Comparison of ENCODE assay signal across 28 cellular contexts in the genomic region with DNA sequence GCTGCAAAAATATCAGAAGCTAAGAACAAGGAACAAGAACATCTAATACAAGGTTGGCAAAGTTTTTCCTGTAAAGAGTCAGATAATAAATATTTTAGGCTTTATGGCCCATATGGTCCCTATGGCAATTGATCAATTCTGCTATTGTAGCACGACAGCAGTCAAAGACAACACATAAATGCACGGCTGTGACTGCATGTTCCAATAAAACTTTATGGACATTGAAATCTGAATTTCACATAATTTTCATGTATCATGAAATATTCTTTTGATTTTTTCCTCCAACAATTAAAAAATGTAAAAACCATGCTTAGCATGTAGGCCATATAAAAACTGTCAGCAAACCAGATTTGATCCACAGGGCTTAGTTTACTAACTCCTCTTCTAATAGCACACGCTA. TPM values are rescaled to one million over a fixed set of nuclear protein-coding genes. Genes with fewer than 3 reads are reported as not detected.
A peak's percentile ranks its signal among the peaks of the same experiment; 100 is the strongest.
DNase-seq lines count a peak whose midpoint lies in the region; ATAC-seq, FAIRE-seq and TF ChIP-seq lines count a peak whose summit lies in the region.
"Had no signal": no experiment of that assay in that cellular context is flagged by ENCODE, and none has a peak within 500 bp of the region (broad histone marks: within the 10 kb centered on the region; RNA-seq: fewer than 3 reads in every experiment).

No MANE protein-coding gene starts in this region.

- peak overlapping the region in 3 of 4 donors; percentile 80 to 90 (median 89) for H3K4me3 Mint-ChIP-seq in IgD-negative memory B cell
- H3K4me3 Mint-ChIP-seq in stimulated activated memory B cell treated with anti-CD40 and anti-IgM and Interleukin-4, amounts not matched to agents 10 μg/mL and 1 μg/mL and 100 μg/mL, for 72 hours, result peak overlapping the region; percentile 67
- H3K4me3 Mint-ChIP-seq: GM23338; T-helper 1 cell treated with Interleukin-12 subunit alpha and Interleukin-12 subunit beta and Interleukin-4 antibody, amounts not matched to agents 30 μg/mL and 1 μg/mL, for 36 hours had no signal

- peak overlapping the region; percentile 22 for H3K4me2 ChIP-seq in SU-DHL-6 (ENCODE audit: low read depth, low read length, poor library complexity, severe bottlenecking)
- H3K4me2 ChIP-seq: GM23338, KMS-11 had no signal

- H3K27me3 ChIP-seq in SU-DHL-6 (ENCODE audit: low read length), result no peaks in the 10 kb centered on the region

- FAIRE-seq in GM12891 (lab: Jason Lieb, UNC), result peak; percentile 35
- FAIRE-seq: A204.1, RCC 7860 had no signal

- ATAC-seq in stimulated activated memory B cell treated with anti-CD40 and anti-IgM and Interleukin-4, amounts not matched to agents 10 μg/mL and 1 μg/mL and 100 μg/mL, for 72 hours, result no peak
- no peak for ATAC-seq in left ventricle myocardium superior
- ATAC-seq: GM23338 had no signal

- H4K20me1 ChIP-seq in SU-DHL-6 (ENCODE audit: low read depth, low read length), result no peaks in the 10 kb centered on the region

- H3K27me3 Mint-ChIP-seq in IgD-negative memory B cell, result no peaks in the 10 kb centered on the region
- H3K27me3 Mint-ChIP-seq in stimulated activated memory B cell treated with anti-CD40 and anti-IgM and Interleukin-4, amounts not matched to agents 10 μg/mL and 1 μg/mL and 100 μg/mL, for 72 hours, result no peaks in the 10 kb centered on the region
- H3K27me3 Mint-ChIP-seq: CD4-positive, alpha-beta memory T cell had no signal

- no peak for TF ChIP-seq CTCF in SU-DHL-6 (IDR thresholded peaks at IDR 0.05; ENCODE audit: insufficient read depth, low read length, poor library complexity, severe bottlenecking)

- no peaks in the 10 kb centered on the region for H3F3A ChIP-seq in SU-DHL-6 (ENCODE audit: insufficient read depth)

- H3K4me1 Mint-ChIP-seq in IgD-negative memory B cell, result peaks cover 4 to 7% (median 5%) of the 10 kb centered on the region in 3 donors
- H3K4me1 Mint-ChIP-seq in stimulated activated memory B cell treated with anti-CD40 and anti-IgM and Interleukin-4, amounts not matched to agents 10 μg/mL and 1 μg/mL and 100 μg/mL, for 72 hours, result no peaks in the 10 kb centered on the region
- H3K4me1 Mint-ChIP-seq: CD4-positive, alpha-beta memory T cell; GM23338 had no signal

- peaks cover 6% of the 10 kb centered on the region for H3K36me3 Mint-ChIP-seq in IgD-negative memory B cell
- peaks cover 17% of the 10 kb centered on the region for H3K36me3 Mint-ChIP-seq in stimulated activated memory B cell treated with anti-CD40 and anti-IgM and Interleukin-4, amounts not matched to agents 10 μg/mL and 1 μg/mL and 100 μg/mL, for 72 hours

- H2AFZ ChIP-seq in SU-DHL-6 (ENCODE audit: low read depth, low read length, severe bottlenecking), result peak overlapping the region; percentile 46
- H2AFZ ChIP-seq: GM23338 had no signal

- H3K9me2 ChIP-seq in SU-DHL-6 (replicated peaks; ENCODE audit: insufficient read depth, low read length), result no peaks in the 10 kb centered on the region

- no peaks in the 10 kb centered on the region for H3K79me2 ChIP-seq in SU-DHL-6 (ENCODE audit: insufficient read depth, low read length)

- DNase-seq in GM12891 (ENCODE audit: insufficient read length, low spot score) (no peak), DMS153 (lab: John Stamatoyannopoulos, UW) (no peak), left ventricle myocardium superior (no peak), KG1 (lab: John Stamatoyannopoulos, UW) (no peak)
- DNase-seq: AML-193; C1 segment of cervical spinal cord; CD4-positive, alpha-beta memory T cell; COR-L47; DMS79; HCEC 1CT; NCI-H1092; NCI-H1417 treated with DMSO at 0.1 percent for 48 hours; NCI-H1694 treated with DMSO at 0.1 percent for 48 hours; NCI-H2081; NCI-H2227 treated with DMSO at 0.1 percent for 48 hours; NCI-H526 treated with DMSO at 0.1 percent for 48 hours; SIG-M5; SW 1271 had no signal

- H3K9me3 ChIP-seq in SU-DHL-6 (ENCODE audit: insufficient read depth, low read length), result no peaks in the 10 kb centered on the region

- peak overlapping the region in 1 of 3 donors; percentile 80 for H3K27ac Mint-ChIP-seq in IgD-negative memory B cell
- H3K27ac Mint-ChIP-seq in stimulated activated memory B cell treated with anti-CD40 and anti-IgM and Interleukin-4, amounts not matched to agents 10 μg/mL and 1 μg/mL and 100 μg/mL, for 72 hours, result peak overlapping the region; percentile 80
- H3K27ac Mint-ChIP-seq: CD4-positive, alpha-beta memory T cell; GM23338; T-helper 1 cell treated with Interleukin-12 subunit alpha and Interleukin-12 subunit beta and Interleukin-4 antibody, amounts not matched to agents 30 μg/mL and 1 μg/mL, for 36 hours had no signal

- no peak overlapping the region for H3K27ac ChIP-seq in SU-DHL-6 (ENCODE audit: low read depth, low read length)
- H3K27ac ChIP-seq: KMS-11, SK-N-MC had no signal

- no peaks in the 10 kb centered on the region for H3K9me3 Mint-ChIP-seq in IgD-negative memory B cell
- no peaks in the 10 kb centered on the region for H3K9me3 Mint-ChIP-seq in stimulated activated memory B cell treated with anti-CD40 and anti-IgM and Interleukin-4, amounts not matched to agents 10 μg/mL and 1 μg/mL and 100 μg/mL, for 72 hours
- H3K9me3 Mint-ChIP-seq: CD4-positive, alpha-beta memory T cell; GM23338; T-helper 1 cell treated with Interleukin-12 subunit alpha and Interleukin-12 subunit beta and Interleukin-4 antibody, amounts not matched to agents 30 μg/mL and 1 μg/mL, for 36 hours had no signal

- H3K36me3 ChIP-seq in SU-DHL-6 (ENCODE audit: low read length), result no peaks in the 10 kb centered on the region

- no peak for TF ChIP-seq POLR2A in GM12891 (IDR thresholded peaks at IDR 0.05; ENCODE audit: low read depth, low read length)

- H3K4me3 ChIP-seq in SU-DHL-6 (ENCODE audit: insufficient read depth, low read length, poor library complexity, severe bottlenecking), result no peak overlapping the region
- H3K4me3 ChIP-seq: GM23338, SK-N-MC had no signal

- intact Hi-C loops in left ventricle myocardium superior (cut with micrococcal nuclease), result loop anchor here (5.0 kb wide), 1 partner anchor 96 kb away; no protein-coding TSS in a partner anchor

- no peak overlapping the region for H3K9ac ChIP-seq in SU-DHL-6 (ENCODE audit: low read length)
- H3K9ac ChIP-seq: KMS-11 had no signal

TF ChIP-seq in GM12891, 5 proteins besides CTCF, POLR2A, EP300 and RAD21:
- TF ChIP-seq POU2F2 (IDR thresholded peaks at IDR 0.05; ENCODE audit: low read depth, low read length) (no peak), SPI1 (IDR thresholded peaks at IDR 0.05; ENCODE audit: low read depth, low read length) (no peak), POLR2AphosphoS5 (IDR thresholded peaks at IDR 0.05; ENCODE audit: low read depth, low read length) (no peak), TAF1 (IDR thresholded peaks at IDR 0.05; ENCODE audit: low read depth, low read length) (no peak), PAX5 (IDR thresholded peaks at IDR 0.05; ENCODE audit: insufficient read depth, low read length, severe bottlenecking) (no peak)

RNA-seq across cellular contexts. Expression of a gene that starts 10.5 kb away (rescaled TPM):
- 1.9 TPM for polyA plus RNA-seq in GM12891 (2012; ENCODE audit: low read depth, missing spikeins)
- polyA plus RNA-seq in IgD-negative memory B cell, result 0.15 TPM
- total RNA-seq in left ventricle myocardium superior, result 6.6 TPM
- total RNA-seq: NCI-H460 had no signal
